ENCODE assay signal across 8 cellular contexts in genomic region chr11:64996327-64996709, GRCh38. TPM values are rescaled to one million over a fixed set of nuclear protein-coding genes. Genes with fewer than 3 reads are reported as not detected.
A peak's percentile ranks its signal among the peaks of the same experiment; 100 is the strongest.
DNase-seq lines count a peak whose midpoint lies in the region; ATAC-seq, FAIRE-seq and TF ChIP-seq lines count a peak whose summit lies in the region.
"Had no signal": no experiment of that assay in that cellular context is flagged by ENCODE, and none has a peak within 500 bp of the region (broad histone marks: within the 10 kb centered on the region; RNA-seq: fewer than 3 reads in every experiment).

No MANE protein-coding gene starts in this region.

- no peak overlapping the region for H3K18ac ChIP-seq in H9 (ENCODE audit: insufficient read length, low read depth, low read length)

- H4K8ac ChIP-seq in H9 (replicated peaks; ENCODE audit: insufficient read length, low read depth, low read length) = no peak overlapping the region

- no peaks in the 10 kb centered on the region; the same call in 1 of the 2 replicates for H3K27me3 Mint-ChIP-seq in H9 (ENCODE audit: low read depth)
- H3K27me3 Mint-ChIP-seq in activated T-cell treated with anti-CD3 and anti-CD28 coated beads, Interleukin-2, amount 50 U/mL, for 24 hours = peaks cover 2% of the 10 kb centered on the region

- H3K27ac ChIP-seq in H9 (ENCODE audit: insufficient read length, low read depth, low read length) = no peak overlapping the region
- peak overlapping the region; percentile 73 to 84 for H3K27ac ChIP-seq in coronary artery
- peak overlapping the region; percentile 75 to 86 (median 81) for H3K27ac ChIP-seq in pancreas

- FAIRE-seq in pancreas (lab: Jason Lieb, UNC) = no peak

- no peak overlapping the region for H3K4ac ChIP-seq in H9 (ENCODE audit: low read depth, low read length)

- H3K23ac ChIP-seq in H9 (ENCODE audit: insufficient read length, low read depth, low read length) = no peak overlapping the region

- H3K4me3 ChIP-seq in coronary artery = peak overlapping the region; percentile 74
- peak overlapping the region; percentile 29 to 52 (median 44) for H3K4me3 ChIP-seq in pancreas

- H2AK5ac ChIP-seq in H9 (ENCODE audit: insufficient read length, low read length) = no peak overlapping the region

- peaks cover 0 to 4% (median 0%) of the 10 kb centered on the region in 3 donors for H3K36me3 ChIP-seq in pancreas

- no peaks in the 10 kb centered on the region for H3K23me2 ChIP-seq in H9 (ENCODE audit: insufficient read length, low read depth, low read length, poor library complexity, severe bottlenecking)

- no peaks in the 10 kb centered on the region for H3K79me2 ChIP-seq in H9 (ENCODE audit: insufficient read depth, low read length)

- H3K79me1 ChIP-seq in H9 (ENCODE audit: insufficient read depth, low read depth, low read length, poor library complexity, severe bottlenecking) = no peaks in the 10 kb centered on the region

- H4K20me1 ChIP-seq in H9 (ENCODE audit: control insufficient read depth, insufficient read depth, insufficient read length) = no peaks in the 10 kb centered on the region

- H4K5ac ChIP-seq in H9 (ENCODE audit: insufficient read length, low read depth, low read length) = no peak overlapping the region

- H3K27me3 ChIP-seq in H9 (ENCODE audit: insufficient read depth, low read length) (no peaks in the 10 kb centered on the region), pancreas (no peaks in the 10 kb centered on the region)

- TF ChIP-seq CTCF in H9 (conservative IDR thresholded peaks at IDR 0.05) = no peak
- TF ChIP-seq CTCF in coronary artery (IDR thresholded peaks at IDR 0.05) = no peak
- TF ChIP-seq CTCF in pancreas (IDR thresholded peaks at IDR 0.05) = no peak

- intact Hi-C loops in pancreas (cut with DNase I) = no loop called here

- H3K4me1 Mint-ChIP-seq in H9 = peaks cover 17 to 21% of the 10 kb centered on the region in 2 experiments
- H3K4me1 Mint-ChIP-seq in activated T-cell treated with anti-CD3 and anti-CD28 coated beads, Interleukin-2, amount 50 U/mL, for 24 hours (ENCODE audit: low read depth) = peaks cover 11% of the 10 kb centered on the region

- DNase-seq in H9 = no peak
- DNase-seq in coronary artery (ENCODE audit: low spot score) = no peak
- DNase-seq in pancreas = peak in 1 of 6 donors; percentile 28
- no peak for DNase-seq in activated T-cell treated with anti-CD3 and anti-CD28 coated beads, Interleukin-2, amount 50 U/mL, for 24 hours
- DNase-seq: activated CD4-positive, alpha-beta T cell treated with anti-CD3 and anti-CD28 coated beads for 36 hours; stimulated activated CD4-positive, alpha-beta T cell treated with anti-CD3 and anti-CD28 coated beads, Interleukin-15, amount 100 ng/mL, for 24 hours had no signal

- H2AFZ ChIP-seq in H9 (ENCODE audit: low read length) = no peak overlapping the region

- no peak overlapping the region for H3K9ac ChIP-seq in H9 (ENCODE audit: extremely low read depth, insufficient read length, low read length)

- no peaks in the 10 kb centered on the region for H3K9me3 Mint-ChIP-seq in H9
- H3K9me3 Mint-ChIP-seq in activated T-cell treated with anti-CD3 and anti-CD28 coated beads, Interleukin-2, amount 50 U/mL, for 24 hours = no peaks in the 10 kb centered on the region

- ATAC-seq in pancreas (peak; percentile 3 to 31 (median 18)), GM18861 (IDR thresholded peaks at IDR 0.05; ENCODE audit: unreplicated experiment) (no peak), HG02798 (IDR thresholded peaks at IDR 0.05; ENCODE audit: poor library complexity, unreplicated experiment) (no peak)
- ATAC-seq: activated CD4-positive, alpha-beta T cell treated with anti-CD3 and anti-CD28 coated beads for 36 hours had no signal

- peak overlapping the region; percentile 44 to 48 for H3K4me3 Mint-ChIP-seq in H9
- no peak overlapping the region for H3K4me3 Mint-ChIP-seq in activated T-cell treated with anti-CD3 and anti-CD28 coated beads, Interleukin-2, amount 50 U/mL, for 24 hours
- H3K4me3 Mint-ChIP-seq: activated CD4-positive, alpha-beta T cell treated with anti-CD3 and anti-CD28 coated beads for 36 hours had no signal

- no peaks in the 10 kb centered on the region for H3K36me3 Mint-ChIP-seq in H9 (ENCODE audit: insufficient read depth in 1 of 3, low read depth in 3 of 3)
- no peaks in the 10 kb centered on the region for H3K36me3 Mint-ChIP-seq in activated T-cell treated with anti-CD3 and anti-CD28 coated beads, Interleukin-2, amount 50 U/mL, for 24 hours (ENCODE audit: low read depth)

- H2BK15ac ChIP-seq in H9 (ENCODE audit: low read depth, low read length) = no peak overlapping the region

- H3K27ac Mint-ChIP-seq in H9 = peak overlapping the region in 2 of 3 experiments; percentile 53 to 65; a peak in 5 of 7 replicates
- no peak overlapping the region for H3K27ac Mint-ChIP-seq in activated T-cell treated with anti-CD3 and anti-CD28 coated beads, Interleukin-2, amount 50 U/mL, for 24 hours
- H3K27ac Mint-ChIP-seq: activated CD4-positive, alpha-beta T cell treated with anti-CD3 and anti-CD28 coated beads for 36 hours had no signal

- no peak overlapping the region for H2BK20ac ChIP-seq in H9 (ENCODE audit: low read depth, low read length, poor library complexity, severe bottlenecking)

- H3T11ph ChIP-seq in H9 (ENCODE audit: low read length) = no peak overlapping the region

- no peak overlapping the region for H2BK12ac ChIP-seq in H9 (ENCODE audit: insufficient read length, low read depth, low read length)

- H3K4me1 ChIP-seq in H9 (ENCODE audit: insufficient read depth, low read length) (peaks cover 4% of the 10 kb centered on the region; the same call in 1 of the 2 replicates), pancreas (peaks cover 19 to 30% (median 26%) of the 10 kb centered on the region in 3 donors)

- no peak overlapping the region for H4K91ac ChIP-seq in H9 (ENCODE audit: insufficient read length, low read depth, low read length)

- no peak overlapping the region for H2BK5ac ChIP-seq in H9 (ENCODE audit: insufficient read length, low read length)

- no peak overlapping the region for H3K14ac ChIP-seq in H9 (ENCODE audit: insufficient read depth, low read length)

- H2BK120ac ChIP-seq in H9 (ENCODE audit: low read depth, low read length, poor library complexity, severe bottlenecking) = no peak overlapping the region

- no CpG with 5 or more reads among the region's 11 CpGs for WGBS in H9 (ENCODE audit: extremely low coverage, insufficient read length, low lambda C conversion rate)
- WGBS in pancreas, 2 donors = 14 to 19% methylated on average over 11 of the region's 11 CpGs

- H3K4me2 ChIP-seq in H9 (ENCODE audit: insufficient read depth, insufficient read length, low read length) = peak overlapping the region; percentile 16

- no peak overlapping the region for H3K56ac ChIP-seq in H9 (ENCODE audit: insufficient read length, low read depth, low read length)

- H3K9me3 ChIP-seq in H9 (ENCODE audit: control insufficient read depth, low read depth, low read length) (no peaks in the 10 kb centered on the region), pancreas (no peaks in the 10 kb centered on the region)

RNA-seq across cellular contexts. Expression of gene BATF2, which starts 0.5 kb away (rescaled TPM):
- total RNA-seq in H9 (2021) = 0.72 and 1.0 TPM in 2 replicates
- 1 to 10 TPM; 5.3 to 6.5 (median 5.7) TPM for total RNA-seq in pancreas
- polyA plus RNA-seq in pancreas = 1 to 10 TPM; 4.0 to 4.8 TPM
- total RNA-seq: activated CD4-positive, alpha-beta T cell treated with anti-CD3 and anti-CD28 coated beads for 36 hours had no signal

RNA-seq across cellular contexts. Expression of gene ARL2, which starts 17.6 kb away (rescaled TPM):
- total RNA-seq in H9 (2021) = 200 and 203 TPM in 2 replicates
- total RNA-seq in pancreas = 10 to 100 TPM; 27.8 to 47.0 (median 31.7) TPM
- 10 to 100 TPM; 60.0 to 79.1 TPM for polyA plus RNA-seq in pancreas

RNA-seq across cellular contexts. Expression of gene MAJIN, which starts 24.4 kb away (rescaled TPM):
- total RNA-seq in H9 (2021) (not detected in 2 replicates), pancreas (under 1 TPM in 3 of 6 donors, not detected in 3; 0.14 to 0.47 (median 0.26) TPM)
- under 1 TPM; 0.19 to 0.27 TPM for polyA plus RNA-seq in pancreas

RNA-seq across cellular contexts. Expression of gene SNX15, which starts 30.9 kb away (rescaled TPM):
- total RNA-seq in H9 (2021) (24.3 and 25.7 TPM in 2 replicates), pancreas (10 to 100 TPM in 3 of 6 donors, 1 to 10 TPM in 3; 8.7 to 18.3 (median 9.9) TPM)
- polyA plus RNA-seq in pancreas = 10 to 100 TPM; 10.5 to 13.8 TPM

RNA-seq across cellular contexts. Expression of gene SAC3D1, which starts 44.7 kb away (rescaled TPM):
- total RNA-seq in H9 (2021) = 20.7 and 21.9 TPM in 2 replicates
- total RNA-seq in pancreas = 1 to 10 TPM; 3.5 to 5.5 (median 4.4) TPM
- polyA plus RNA-seq in pancreas = 1 to 10 TPM; 4.9 to 7.3 TPM

Comparison
In these comparisons a context has a peak if more than half of its experiments do, and no peak if none do; other contexts are left out.
1. ATAC-seq: peak in pancreas (4 of 4); none in GM18861 (single experiment) and HG02798 (single experiment).